In genomic region chr14:53362916-53363315, GRCh38 we compare ENCODE assay signal across 7 cellular contexts.
DNase-seq lines count a peak whose midpoint lies in the region; ATAC-seq, FAIRE-seq and TF ChIP-seq lines count a peak whose summit lies in the region.
"Not testable (repeated sequence)": the region's sequence is repeated elsewhere in the genome, so short reads cannot be mapped to it uniquely, and the experiment has no call there.

No MANE protein-coding gene starts in this region.

- not testable (repeated sequence) for H3K79me2 ChIP-seq in GM23248 (ENCODE audit: insufficient read depth)

- H3K4me3 ChIP-seq in AG10803 (ENCODE audit: low read length); GM23248; bronchial epithelial cell (ENCODE audit: low read depth, low read length); fibroblast of the aortic adventitia (ENCODE audit: low read depth, low read length); lung; suprapubic skin: not testable (repeated sequence)

- not testable (repeated sequence) for H3K9me3 ChIP-seq in GM23248 (ENCODE audit: low read depth); lung (ENCODE audit: control insufficient read depth in 2 of 2, insufficient read depth in 1 of 2, low read length in 1 of 2); suprapubic skin

- in situ Hi-C loops in GM23248 (cut with MboI): not testable (repeated sequence)

- H3K27me3 ChIP-seq in GM23248 (replicated peaks; ENCODE audit: insufficient read depth); bronchial epithelial cell (ENCODE audit: control insufficient read depth, insufficient read depth, low read length); lung (ENCODE audit: control insufficient read depth, insufficient read depth); suprapubic skin: not testable (repeated sequence)

- WGBS in GM23248 (ENCODE audit: low coverage in 1 of 2, low lambda C conversion rate in 2 of 2, missing lambda C conversion rate in 2 of 2), 2 experiments: 17 to 22% methylated on average over 2 of the region's 2 CpGs
- WGBS in lung, 2 donors: 82 to 100% methylated on average over 2 of the region's 2 CpGs
- WGBS in suprapubic skin: 87% methylated on average over 2 of the region's 2 CpGs

- not testable (repeated sequence) for TF ChIP-seq CTCF in AG10803 (conservative IDR thresholded peaks at IDR 0.05; ENCODE audit: low read length); bronchial epithelial cell (IDR thresholded peaks at IDR 0.05; ENCODE audit: insufficient read depth, low read length, severe bottlenecking); fibroblast of the aortic adventitia (IDR thresholded peaks at IDR 0.05; ENCODE audit: insufficient read depth, low read length); lung (IDR thresholded peaks at IDR 0.05; ENCODE audit: control extremely low read depth, extremely low read depth); suprapubic skin (IDR thresholded peaks at IDR 0.05)

- not testable (repeated sequence) for FAIRE-seq in bronchial epithelial cell (lab: Jason Lieb, UNC)

- peak; percentile 9 for DNase-seq in AG10803 (ENCODE audit: low read depth)
- DNase-seq in GM23248: peak; percentile 70
- DNase-seq in bronchial epithelial cell (ENCODE audit: low read depth): peak; percentile 75
- DNase-seq in fibroblast of the aortic adventitia (ENCODE audit: low read depth): peak; percentile 69
- not testable (repeated sequence) for DNase-seq in lung (ENCODE audit: low spot score); suprapubic skin (ENCODE audit: low spot score in 2 of 2)

- ATAC-seq in esophagus mucosa (peak; percentile 48), lung (ENCODE audit: insufficient read depth, low FRiP score) (peak; percentile 19)

- H3K9ac ChIP-seq in GM23248: not testable (repeated sequence)

- peaks cover 19% of the 10 kb centered on the region for H3K4me1 ChIP-seq in GM23248 (ENCODE audit: insufficient read depth)
- H3K4me1 ChIP-seq in lung (ENCODE audit: control insufficient read depth in 2 of 2, insufficient read depth in 2 of 2, low read length in 2 of 2); suprapubic skin: not testable (repeated sequence)

- H3K9me2 ChIP-seq in GM23248 (ENCODE audit: insufficient read depth): not testable (repeated sequence)

- H3K27ac ChIP-seq in GM23248; lung (ENCODE audit: low read depth in 1 of 2, low read length in 1 of 2): not testable (repeated sequence)
- H3K27ac ChIP-seq in suprapubic skin: peak overlapping the region; percentile 6

- H3K4me2 ChIP-seq in GM23248 (ENCODE audit: unreplicated experiment): peak overlapping the region; percentile 12

- H4K20me1 ChIP-seq in GM23248 (ENCODE audit: insufficient read depth): not testable (repeated sequence)

- TF ChIP-seq EP300 in suprapubic skin (IDR thresholded peaks at IDR 0.05): not testable (repeated sequence)

- H3F3A ChIP-seq in GM23248 (ENCODE audit: insufficient read depth): peaks cover 16% of the 10 kb centered on the region

- not testable (repeated sequence) for H3K36me3 ChIP-seq in GM23248 (ENCODE audit: low read depth); bronchial epithelial cell (ENCODE audit: control insufficient read depth, insufficient read depth, low read length); lung (ENCODE audit: control insufficient read depth in 2 of 2, insufficient read depth in 2 of 2, low read length in 2 of 2); suprapubic skin

- TF ChIP-seq POLR2A in suprapubic skin (IDR thresholded peaks at IDR 0.05): not testable (repeated sequence)

- H2AFZ ChIP-seq in GM23248: not testable (repeated sequence)
